Comparison of ENCODE assay signal across 1 cellular context in the genomic region with DNA sequence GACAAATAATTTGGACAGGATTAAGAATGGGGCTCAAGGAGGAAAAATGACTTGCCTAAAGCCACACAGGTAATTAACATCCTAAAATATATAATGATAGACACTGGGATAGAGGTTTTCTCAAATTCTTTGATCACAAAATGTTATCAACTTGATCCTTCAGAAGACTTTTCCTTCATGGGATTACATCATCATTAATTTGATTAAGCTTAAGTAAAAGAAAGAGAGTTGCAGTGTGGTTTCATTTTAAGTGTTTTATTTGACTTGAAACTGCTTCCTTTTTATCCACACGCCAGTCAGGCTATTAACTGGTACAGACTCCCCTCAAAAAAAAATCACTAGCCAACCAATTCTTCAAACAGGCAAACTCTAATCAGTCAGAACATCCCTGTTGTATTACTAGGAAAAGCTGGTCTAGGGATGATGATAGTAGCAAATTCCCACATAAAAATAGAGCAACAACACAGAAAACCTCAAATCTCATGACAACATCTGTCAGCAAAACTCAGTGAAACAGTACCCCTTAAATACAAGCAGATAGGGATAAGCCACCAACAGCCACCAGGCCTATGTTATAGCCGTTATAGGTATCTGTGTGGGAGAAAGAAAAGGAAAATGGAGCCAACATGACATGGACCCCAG.
TF ChIP-seq lines count a peak whose summit lies in the region.

No MANE protein-coding gene starts in this region.

TF ChIP-seq in WTC11, 78 proteins besides CTCF, POLR2A, EP300 and RAD21 (continued from another document):
- no peak for TF ChIP-seq ZNF219 (CRISPR knock-in tag; IDR thresholded peaks at IDR 0.05; ENCODE audit: borderline replicate concordance)
- TF ChIP-seq KAT7 (CRISPR knock-in tag; IDR thresholded peaks at IDR 0.05; ENCODE audit: borderline replicate concordance): no peak
- TF ChIP-seq JUN (CRISPR knock-in tag; IDR thresholded peaks at IDR 0.05): no peak
- TF ChIP-seq FOXJ3 (CRISPR knock-in tag; IDR thresholded peaks at IDR 0.05; ENCODE audit: borderline replicate concordance): no peak
- TF ChIP-seq, protein P1, sequence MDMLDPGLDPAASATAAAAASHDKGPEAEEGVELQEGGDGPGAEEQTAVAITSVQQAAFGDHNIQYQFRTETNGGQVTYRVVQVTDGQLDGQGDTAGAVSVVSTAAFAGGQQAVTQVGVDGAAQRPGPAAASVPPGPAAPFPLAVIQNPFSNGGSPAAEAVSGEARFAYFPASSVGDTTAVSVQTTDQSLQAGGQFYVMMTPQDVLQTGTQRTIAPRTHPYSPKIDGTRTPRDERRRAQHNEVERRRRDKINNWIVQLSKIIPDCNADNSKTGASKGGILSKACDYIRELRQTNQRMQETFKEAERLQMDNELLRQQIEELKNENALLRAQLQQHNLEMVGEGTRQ (CRISPR knock-in tag; IDR thresholded peaks at IDR 0.05): no peak
- TF ChIP-seq, protein P2, sequence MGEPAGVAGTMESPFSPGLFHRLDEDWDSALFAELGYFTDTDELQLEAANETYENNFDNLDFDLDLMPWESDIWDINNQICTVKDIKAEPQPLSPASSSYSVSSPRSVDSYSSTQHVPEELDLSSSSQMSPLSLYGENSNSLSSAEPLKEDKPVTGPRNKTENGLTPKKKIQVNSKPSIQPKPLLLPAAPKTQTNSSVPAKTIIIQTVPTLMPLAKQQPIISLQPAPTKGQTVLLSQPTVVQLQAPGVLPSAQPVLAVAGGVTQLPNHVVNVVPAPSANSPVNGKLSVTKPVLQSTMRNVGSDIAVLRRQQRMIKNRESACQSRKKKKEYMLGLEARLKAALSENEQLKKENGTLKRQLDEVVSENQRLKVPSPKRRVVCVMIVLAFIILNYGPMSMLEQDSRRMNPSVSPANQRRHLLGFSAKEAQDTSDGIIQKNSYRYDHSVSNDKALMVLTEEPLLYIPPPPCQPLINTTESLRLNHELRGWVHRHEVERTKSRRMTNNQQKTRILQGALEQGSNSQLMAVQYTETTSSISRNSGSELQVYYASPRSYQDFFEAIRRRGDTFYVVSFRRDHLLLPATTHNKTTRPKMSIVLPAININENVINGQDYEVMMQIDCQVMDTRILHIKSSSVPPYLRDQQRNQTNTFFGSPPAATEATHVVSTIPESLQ (CRISPR knock-in tag; IDR thresholded peaks at IDR 0.05): no peak
- no peak for TF ChIP-seq FOXK1 (CRISPR knock-in tag; IDR thresholded peaks at IDR 0.05)
- TF ChIP-seq, protein P3, sequence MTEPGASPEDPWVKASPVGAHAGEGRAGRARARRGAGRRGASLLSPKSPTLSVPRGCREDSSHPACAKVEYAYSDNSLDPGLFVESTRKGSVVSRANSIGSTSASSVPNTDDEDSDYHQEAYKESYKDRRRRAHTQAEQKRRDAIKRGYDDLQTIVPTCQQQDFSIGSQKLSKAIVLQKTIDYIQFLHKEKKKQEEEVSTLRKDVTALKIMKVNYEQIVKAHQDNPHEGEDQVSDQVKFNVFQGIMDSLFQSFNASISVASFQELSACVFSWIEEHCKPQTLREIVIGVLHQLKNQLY (CRISPR knock-in tag; IDR thresholded peaks at IDR 0.05): no peak
- TF ChIP-seq NR1H2 (CRISPR knock-in tag; IDR thresholded peaks at IDR 0.05): no peak
- no peak for TF ChIP-seq ZNF263 (CRISPR knock-in tag; IDR thresholded peaks at IDR 0.05; ENCODE audit: low read depth)
- TF ChIP-seq, protein P4, sequence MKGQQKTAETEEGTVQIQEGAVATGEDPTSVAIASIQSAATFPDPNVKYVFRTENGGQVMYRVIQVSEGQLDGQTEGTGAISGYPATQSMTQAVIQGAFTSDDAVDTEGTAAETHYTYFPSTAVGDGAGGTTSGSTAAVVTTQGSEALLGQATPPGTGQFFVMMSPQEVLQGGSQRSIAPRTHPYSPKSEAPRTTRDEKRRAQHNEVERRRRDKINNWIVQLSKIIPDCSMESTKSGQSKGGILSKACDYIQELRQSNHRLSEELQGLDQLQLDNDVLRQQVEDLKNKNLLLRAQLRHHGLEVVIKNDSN (CRISPR knock-in tag; IDR thresholded peaks at IDR 0.05): no peak
- TF ChIP-seq CBFB (CRISPR knock-in tag; IDR thresholded peaks at IDR 0.05; ENCODE audit: low read depth): no peak
- no peak for TF ChIP-seq TEAD1 (CRISPR knock-in tag; IDR thresholded peaks at IDR 0.05)
